Comparison of ENCODE assay signal across 19 cellular contexts in genomic region chr3:194667363-194667762, GRCh38. TPM values are rescaled to one million over a fixed set of nuclear protein-coding genes. Genes with fewer than 3 reads are reported as not detected.
DNase-seq lines count a peak whose midpoint lies in the region; ATAC-seq, FAIRE-seq and TF ChIP-seq lines count a peak whose summit lies in the region.
"Had no signal": no experiment of that assay in that cellular context is flagged by ENCODE, and none has a peak within 500 bp of the region (broad histone marks: within the 10 kb centered on the region; RNA-seq: fewer than 3 reads in every experiment).

No MANE protein-coding gene starts in this region.

- peaks cover 42% of the 10 kb centered on the region for H3K79me2 ChIP-seq in PC-3 (ENCODE audit: low read length)

- 78% methylated on average over 7 of the region's 7 CpGs for WGBS in esophagus muscularis mucosa

- no peak for TF ChIP-seq EP300 in esophagus muscularis mucosa (IDR thresholded peaks at IDR 0.05)

- no peaks in the 10 kb centered on the region for H3K9me3 ChIP-seq in esophagus muscularis mucosa
- no peaks in the 10 kb centered on the region for H3K9me3 ChIP-seq in PC-3 (ENCODE audit: low read length)

- H3K9me3 Mint-ChIP-seq in stimulated activated naive CD8-positive, alpha-beta T cell treated with anti-CD3 and anti-CD28 coated beads, Interleukin-15, Interleukin-2, amounts not matched to agents 100 ng/mL and 50 ng/mL, for 24 hours, result no peaks in the 10 kb centered on the region

- H3F3A ChIP-seq in PC-3 (ENCODE audit: low read length, unreplicated experiment), result no peaks in the 10 kb centered on the region

- H3K4me3 Mint-ChIP-seq in stimulated activated naive CD8-positive, alpha-beta T cell treated with anti-CD3 and anti-CD28 coated beads, Interleukin-15, Interleukin-2, amounts not matched to agents 100 ng/mL and 50 ng/mL, for 24 hours, result no peak overlapping the region
- H3K4me3 Mint-ChIP-seq: CD4-positive, alpha-beta memory T cell had no signal

- H3K36me3 Mint-ChIP-seq in stimulated activated naive CD8-positive, alpha-beta T cell treated with anti-CD3 and anti-CD28 coated beads, Interleukin-15, Interleukin-2, amounts not matched to agents 100 ng/mL and 50 ng/mL, for 24 hours (ENCODE audit: low read depth), result peaks cover 59% of the 10 kb centered on the region

- H3K27ac ChIP-seq in esophagus muscularis mucosa (replicated peaks in 1 of 4) (no peak overlapping the region), PC-3 (ENCODE audit: low read length) (no peak overlapping the region)

- peak overlapping the region; percentile 9 for H3K27ac Mint-ChIP-seq in stimulated activated naive CD8-positive, alpha-beta T cell treated with anti-CD3 and anti-CD28 coated beads, Interleukin-15, Interleukin-2, amounts not matched to agents 100 ng/mL and 50 ng/mL, for 24 hours
- H3K27ac Mint-ChIP-seq: CD4-positive, alpha-beta memory T cell had no signal

- no peak for TF ChIP-seq CTCF in bronchial epithelial cell (IDR thresholded peaks at IDR 0.05; ENCODE audit: insufficient read depth, low read length, severe bottlenecking)
- no peak for TF ChIP-seq CTCF in esophagus muscularis mucosa (IDR thresholded peaks at IDR 0.05)
- TF ChIP-seq CTCF in PC-3 (conservative IDR thresholded peaks at IDR 0.05; ENCODE audit: low read depth, low read length), result no peak

- H3K4me3 ChIP-seq in bronchial epithelial cell (ENCODE audit: low read depth, low read length) (no peak overlapping the region), esophagus muscularis mucosa (no peak overlapping the region), PC-3 (ENCODE audit: low read length) (no peak overlapping the region)

- no peak overlapping the region for H2AFZ ChIP-seq in PC-3 (ENCODE audit: low read length)

- H3K4me2 ChIP-seq in PC-3 (ENCODE audit: low read length), result no peak overlapping the region

- H3K4me1 Mint-ChIP-seq in stimulated activated naive CD8-positive, alpha-beta T cell treated with anti-CD3 and anti-CD28 coated beads, Interleukin-15, Interleukin-2, amounts not matched to agents 100 ng/mL and 50 ng/mL, for 24 hours (ENCODE audit: low read depth), result peaks cover 29% of the 10 kb centered on the region

- peaks cover 13 to 26% (median 16%) of the 10 kb centered on the region in 4 donors for H3K4me1 ChIP-seq in esophagus muscularis mucosa
- peaks cover 14% of the 10 kb centered on the region for H3K4me1 ChIP-seq in PC-3 (ENCODE audit: insufficient read depth, low read length)

- H3K36me3 ChIP-seq in bronchial epithelial cell (ENCODE audit: control insufficient read depth, insufficient read depth, low read length), result peaks cover 10% of the 10 kb centered on the region
- peaks cover 21 to 70% (median 61%) of the 10 kb centered on the region in 4 donors for H3K36me3 ChIP-seq in esophagus muscularis mucosa
- H3K36me3 ChIP-seq in PC-3 (ENCODE audit: low read depth, low read length), result peaks cover 44% of the 10 kb centered on the region

- POLR2A ChIA-PET in PC-3 (lab: Charles Lee; ENCODE audit: unreplicated experiment), result no interaction called here

- BruUV-seq in PC-3 (replicated peaks; lab: Mats Ljungman, UMichigan), result no TSS peak

- no peaks in the 10 kb centered on the region for H3K27me3 ChIP-seq in bronchial epithelial cell (ENCODE audit: control insufficient read depth, insufficient read depth, low read length)
- H3K27me3 ChIP-seq in esophagus muscularis mucosa, result no peaks in the 10 kb centered on the region
- no peaks in the 10 kb centered on the region for H3K27me3 ChIP-seq in PC-3 (ENCODE audit: low read length)

- no peaks in the 10 kb centered on the region for H3K9me2 ChIP-seq in PC-3 (replicated peaks; ENCODE audit: low read length)

- H3K27me3 Mint-ChIP-seq in stimulated activated naive CD8-positive, alpha-beta T cell treated with anti-CD3 and anti-CD28 coated beads, Interleukin-15, Interleukin-2, amounts not matched to agents 100 ng/mL and 50 ng/mL, for 24 hours, result no peaks in the 10 kb centered on the region
- H3K27me3 Mint-ChIP-seq: CD4-positive, alpha-beta memory T cell had no signal

- no peak overlapping the region for H3K9ac ChIP-seq in PC-3 (ENCODE audit: low read length)

- ATAC-seq in stimulated activated naive CD8-positive, alpha-beta T cell treated with anti-CD3 and anti-CD28 coated beads, Interleukin-15, Interleukin-2, amounts not matched to agents 100 U/mL and 50 U/mL, for 24 hours, result no peak
- ATAC-seq in PC-3 (no peak), Right ventricle myocardium superior (ENCODE audit: poor library complexity) (no peak)
- ATAC-seq: HepG2 had no signal

- intact Hi-C loops in esophagus muscularis mucosa (cut with DNase I), result no loop called here
- intact Hi-C loops in PC-3 (cut with micrococcal nuclease), result no loop called here
- intact Hi-C loops in Right ventricle myocardium superior (cut with DNase I), result no loop called here

- no peak for DNase-seq in stimulated activated naive CD8-positive, alpha-beta T cell treated with anti-CD3 and anti-CD28 coated beads, Interleukin-15, Interleukin-2, amounts not matched to agents 100 U/mL and 50 U/mL, for 24 hours
- DNase-seq in bronchial epithelial cell (ENCODE audit: low read depth) (peak; percentile 28), esophagus muscularis mucosa (ENCODE audit: extremely low spot score) (peak; percentile 14), PC-3 (no peak), Right ventricle myocardium superior (no peak), NCI-H2227 (lab: John Stamatoyannopoulos, UW; ENCODE audit: unreplicated experiment) (no peak)
- DNase-seq: CD4-positive, alpha-beta memory T cell; EL; KG1; NCI-H1105 treated with DMSO at 0.1 percent for 48 hours; NCI-H1694; NCI-H510A; NCI-H774; SHP77 had no signal

- CTCF ChIA-PET in PC-3 (lab: Charles Lee), result no interaction called here

- no peak for FAIRE-seq in bronchial epithelial cell (lab: Jason Lieb, UNC)
- FAIRE-seq: A204.1, GM12892, GM18507, HepG2 had no signal

- no peak for TF ChIP-seq POLR2A in esophagus muscularis mucosa (IDR thresholded peaks at IDR 0.05; ENCODE audit: low read depth)

- peaks cover 17% of the 10 kb centered on the region for H4K20me1 ChIP-seq in PC-3 (ENCODE audit: low read length)

RNA-seq across cellular contexts. Expression of gene LSG1, which starts 4.6 kb away (rescaled TPM):
- total RNA-seq in bronchial epithelial cell, result 36.2 and 50.3 TPM in 2 replicates
- 10 to 100 TPM; 19.9 to 35.0 (median 32.6) TPM for total RNA-seq in esophagus muscularis mucosa
- 83.8 and 102 TPM in 2 replicates for total RNA-seq in PC-3 (2014; rRNA removed)
- 21.0 TPM for total RNA-seq in Right ventricle myocardium superior

RNA-seq across cellular contexts. Expression of gene FAM43A, which starts 18.3 kb away (rescaled TPM):
- 2.9 and 3.7 TPM in 2 replicates for total RNA-seq in bronchial epithelial cell
- total RNA-seq in esophagus muscularis mucosa, result 10 to 100 TPM; 24.5 to 42.8 (median 32.5) TPM
- 59.8 and 73.8 TPM in 2 replicates for total RNA-seq in PC-3 (2014; rRNA removed)
- total RNA-seq in Right ventricle myocardium superior, result 16.6 TPM

RNA-seq across cellular contexts. Expression of gene TMEM44, which starts 34.1 kb away (rescaled TPM):
- 8.4 and 9.0 TPM in 2 replicates for total RNA-seq in bronchial epithelial cell
- total RNA-seq in esophagus muscularis mucosa, result 10 to 100 TPM in 1 of 4 donors, 1 to 10 TPM in 3; 3.3 to 10.8 (median 9.3) TPM
- 15.3 and 16.6 TPM in 2 replicates for total RNA-seq in PC-3 (2014; rRNA removed)
- 3.6 TPM for total RNA-seq in Right ventricle myocardium superior

Comparison
In these comparisons a context has a peak if more than half of its experiments do, and no peak if none do; other contexts are left out.
1. DNase-seq: peak in bronchial epithelial cell (single experiment) and esophagus muscularis mucosa (single experiment); none in stimulated activated naive CD8-positive, alpha-beta T cell treated with anti-CD3 and anti-CD28 coated beads, Interleukin-15, Interleukin-2, amounts not matched to agents 100 U/mL and 50 U/mL, for 24 hours (single experiment), PC-3 (single experiment), Right ventricle myocardium superior (single experiment) and NCI-H2227 (single experiment).